In the genomic region with DNA sequence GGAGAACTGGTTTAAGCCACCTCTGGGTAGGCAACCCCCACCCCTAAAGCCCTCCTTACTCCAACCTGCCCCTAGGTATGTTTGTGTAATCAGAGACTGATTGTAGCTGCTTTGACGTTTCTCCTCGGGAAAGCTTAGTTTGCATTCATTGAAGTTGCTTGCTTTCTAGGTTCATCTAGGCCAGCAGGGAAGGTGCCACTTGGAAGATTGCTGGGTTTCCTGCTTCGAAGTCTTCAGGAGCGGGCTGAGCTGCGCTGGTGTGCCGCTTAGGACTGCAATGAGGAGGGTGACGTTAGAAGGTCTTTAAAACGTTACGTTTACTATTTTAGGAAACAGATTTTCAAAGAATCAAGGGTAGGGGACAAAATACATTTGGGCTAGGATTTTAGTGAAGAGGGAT, we compare ENCODE assay signal across 10 cellular contexts.
DNase-seq lines count a peak whose midpoint lies in the region; ATAC-seq, FAIRE-seq and TF ChIP-seq lines count a peak whose summit lies in the region.
"Had no signal": no experiment of that assay in that cellular context is flagged by ENCODE, and none has a peak within 500 bp of the region (broad histone marks: within the 10 kb centered on the region; RNA-seq: fewer than 3 reads in every experiment).

No MANE protein-coding gene starts in this region.

- BruUV-seq in Panc1 (replicated peaks; lab: Mats Ljungman, UMichigan) = no TSS peak
- no TSS peak for BruUV-seq in endothelial cell of umbilical vein (replicated peaks; lab: Mats Ljungman, UMichigan)

- intact Hi-C loops in Panc1 (cut with micrococcal nuclease; ENCODE audit: unreplicated experiment) = loop anchor here (5.0 kb wide), 2 partner anchors 94 to 511 kb away; a partner anchor contains a TSS
- intact Hi-C loops in endothelial cell of umbilical vein (cut with micrococcal nuclease) = loop anchor here (2.0 to 10.0 kb wide), 5 partner anchors 201 to 561 kb away; no protein-coding TSS in a partner anchor
- intact Hi-C loops in psoas muscle (cut with DNase I) = loop anchor here in 1 of 2 donors (5.0 to 10.0 kb wide), 3 partner anchors 99 to 261 kb away; no protein-coding TSS in a partner anchor

- H3K27me3 ChIP-seq in Panc1 (ENCODE audit: control insufficient read depth, insufficient read depth, low read length) (no peaks in the 10 kb centered on the region; the same call in 1 of the 2 replicates), endothelial cell of umbilical vein (ENCODE audit: control insufficient read depth in 2 of 2, insufficient read depth in 2 of 2, low read length in 2 of 2) (peaks cover 76 to 91% of the 10 kb centered on the region in 2 experiments), psoas muscle (ENCODE audit: insufficient read depth in 3 of 3, low read length in 2 of 3) (peaks cover 4 to 86% (median 13%) of the 10 kb centered on the region in 3 donors)

- peak overlapping the region in 1 of 2 experiments; percentile 91; a peak in 1 of 4 replicates for H3K4me3 ChIP-seq in Panc1 (ENCODE audit: low read depth in 2 of 2, low read length in 2 of 2)
- H3K4me3 ChIP-seq in endothelial cell of umbilical vein (replicated peaks in 1 of 3; ENCODE audit: insufficient read depth in 1 of 3, low read depth in 1 of 3, low read length in 3 of 3) = no peak overlapping the region
- peak overlapping the region; percentile 75 for H3K4me3 ChIP-seq in psoas muscle

- DNase-seq in Panc1 (ENCODE audit: low read depth, low spot score) (no peak), endothelial cell of umbilical vein (ENCODE audit: low read depth, low spot score) (peak; percentile 3), psoas muscle (no peak), NCI-H510A treated with DMSO at 0.1 percent for 48 hours (lab: John Stamatoyannopoulos, UW) (no peak), omental fat pad (ENCODE audit: low spot score) (no peak)
- no peak for DNase-seq in stimulated activated CD4-positive, alpha-beta T cell treated with anti-CD3 and anti-CD28 coated beads, Interleukin-2, amount 100 ng/mL, for 48 hours
- DNase-seq: activated CD4-positive, alpha-beta T cell treated with anti-CD3 and anti-CD28 coated beads, Interleukin-2, amount 50 U/mL, for 4 hours; NCI-H1417 had no signal

- no peak for TF ChIP-seq CTCF in Panc1 (IDR thresholded peaks at IDR 0.05)
- TF ChIP-seq CTCF in endothelial cell of umbilical vein (IDR thresholded peaks at IDR 0.05; ENCODE audit: extremely low read depth in 1 of 2, insufficient read depth in 1 of 2, low read depth in 1 of 2, low read length in 2 of 2) = no peak
- TF ChIP-seq CTCF in psoas muscle (IDR thresholded peaks at IDR 0.05) = no peak
- no peak for TF ChIP-seq CTCF in omental fat pad (IDR thresholded peaks at IDR 0.05)

- FAIRE-seq in endothelial cell of umbilical vein (lab: Jason Lieb, UNC) = no peak

- dilution Hi-C loops in endothelial cell of umbilical vein (cut with MboI; ENCODE audit: extremely low pct_ligation_motif_present, low sequenced_read_pairs) = no loop called here

- no peaks in the 10 kb centered on the region for H3K9me1 ChIP-seq in endothelial cell of umbilical vein (replicated peaks; ENCODE audit: control insufficient read depth, extremely low read depth, insufficient read depth, low read length)

- ATAC-seq in Panc1 = no peak
- no peak for ATAC-seq in psoas muscle
- ATAC-seq in omental fat pad (ENCODE audit: low FRiP score) = no peak
- no peak for ATAC-seq in GM19395 (IDR thresholded peaks at IDR 0.05; ENCODE audit: unreplicated experiment)

- no peaks in the 10 kb centered on the region for H4K20me1 ChIP-seq in endothelial cell of umbilical vein (replicated peaks; ENCODE audit: control insufficient read depth, extremely low read depth, insufficient read depth, low read length)

- H3K79me2 ChIP-seq in endothelial cell of umbilical vein (ENCODE audit: control insufficient read depth, insufficient read depth, low read length) = no peaks in the 10 kb centered on the region

- H3K36me3 ChIP-seq in ES-I3 (ENCODE audit: insufficient read depth, low read length) (no peaks in the 10 kb centered on the region), Panc1 (ENCODE audit: control insufficient read depth, insufficient read depth, low read length) (no peaks in the 10 kb centered on the region), endothelial cell of umbilical vein (ENCODE audit: control insufficient read depth in 2 of 2, extremely low read depth in 1 of 2, insufficient read depth in 2 of 2, low read length in 2 of 2) (no peaks in the 10 kb centered on the region), psoas muscle (ENCODE audit: insufficient read depth in 1 of 2, low read depth in 1 of 2) (no peaks in the 10 kb centered on the region)

- TF ChIP-seq POLR2A in endothelial cell of umbilical vein (IDR thresholded peaks at IDR 0.05; ENCODE audit: low read depth, low read length) = no peak

- in situ Hi-C loops in Panc1 (cut with HindIII; ENCODE audit: low pct_unique_long_range_greater_than_20kb, low sequenced_read_pairs) = no loop called here

- H2AFZ ChIP-seq in endothelial cell of umbilical vein (ENCODE audit: low read depth, low read length) = no peak overlapping the region

- CTCF ChIA-PET in Panc1 (lab: Charles Lee) = interaction anchor here (0.9 kb wide), 1 partner anchor 43 kb away, joined by 3 read pairs; no protein-coding TSS in a partner anchor
- CTCF ChIA-PET in endothelial cell of umbilical vein (lab: Charles Lee) = interaction anchor here (1.0 to 3.1 kb wide), 10 partner anchors 8 to 590 kb away, joined by 3 to 21 read pairs (median 4); a partner anchor contains a TSS

- POLR2A ChIA-PET in Panc1 (lab: Charles Lee) (interaction anchor here (0.5 to 0.6 kb wide), 2 partner anchors 23 to 252 kb away, joined by 5 to 8 read pairs; no protein-coding TSS in a partner anchor), endothelial cell of umbilical vein (lab: Charles Lee) (interaction anchor here (1.1 kb wide), 1 partner anchor 562 kb away, joined by 3 read pairs; no protein-coding TSS in a partner anchor)

- H3K9ac ChIP-seq in ES-I3 (ENCODE audit: low read depth, low read length) (peak overlapping the region; percentile 69; the same call in 1 of the 2 replicates), endothelial cell of umbilical vein (replicated peaks; ENCODE audit: extremely low read depth, insufficient read depth, low read length) (no peak overlapping the region)

- no peaks in the 10 kb centered on the region for H3K9me3 ChIP-seq in ES-I3 (ENCODE audit: control insufficient read depth, insufficient read depth, low read length)
- H3K9me3 ChIP-seq in Panc1 (ENCODE audit: control insufficient read depth, insufficient read depth, low read depth, low read length) = no peaks in the 10 kb centered on the region
- no peaks in the 10 kb centered on the region for H3K9me3 ChIP-seq in endothelial cell of umbilical vein (replicated peaks; ENCODE audit: control insufficient read depth, insufficient read depth, low read length)
- H3K9me3 ChIP-seq in psoas muscle = no peaks in the 10 kb centered on the region

- H3K27ac ChIP-seq in Panc1 (ENCODE audit: low read length) (peak overlapping the region; percentile 83; the same call in 1 of the 2 replicates), endothelial cell of umbilical vein (ENCODE audit: insufficient read depth, low read depth, low read length) (no peak overlapping the region), psoas muscle (no peak overlapping the region)

- 25 to 36% (median 33%) methylated on average over 9 of the region's 9 CpGs for WGBS in psoas muscle, 3 donors

- H3K4me1 ChIP-seq in ES-I3 (ENCODE audit: insufficient read depth, low read length) (peaks cover 8% of the 10 kb centered on the region), Panc1 (ENCODE audit: control insufficient read depth, insufficient read depth, low read length) (peaks cover 9% of the 10 kb centered on the region; the same call in 1 of the 2 replicates), endothelial cell of umbilical vein (ENCODE audit: control insufficient read depth, extremely low read depth, insufficient read depth, low read length) (peaks cover 22% of the 10 kb centered on the region), psoas muscle (peaks cover 18% of the 10 kb centered on the region)

- peak overlapping the region; percentile 87 for H3K4me2 ChIP-seq in endothelial cell of umbilical vein (ENCODE audit: insufficient read depth, low read length)

TF ChIP-seq in endothelial cell of umbilical vein, 7 proteins besides CTCF, POLR2A, EP300 and RAD21:
- TF ChIP-seq FOS (IDR thresholded peaks at IDR 0.05; ENCODE audit: borderline replicate concordance, insufficient read depth, low read length) = no peak
- no peak for TF ChIP-seq MYC (IDR thresholded peaks at IDR 0.05; ENCODE audit: low read depth, low read length)
- peak; percentile 44 for TF ChIP-seq EZH2 (IDR thresholded peaks at IDR 0.05; ENCODE audit: borderline replicate concordance, low read depth, low read length, severe bottlenecking)
